In the genomic region with DNA sequence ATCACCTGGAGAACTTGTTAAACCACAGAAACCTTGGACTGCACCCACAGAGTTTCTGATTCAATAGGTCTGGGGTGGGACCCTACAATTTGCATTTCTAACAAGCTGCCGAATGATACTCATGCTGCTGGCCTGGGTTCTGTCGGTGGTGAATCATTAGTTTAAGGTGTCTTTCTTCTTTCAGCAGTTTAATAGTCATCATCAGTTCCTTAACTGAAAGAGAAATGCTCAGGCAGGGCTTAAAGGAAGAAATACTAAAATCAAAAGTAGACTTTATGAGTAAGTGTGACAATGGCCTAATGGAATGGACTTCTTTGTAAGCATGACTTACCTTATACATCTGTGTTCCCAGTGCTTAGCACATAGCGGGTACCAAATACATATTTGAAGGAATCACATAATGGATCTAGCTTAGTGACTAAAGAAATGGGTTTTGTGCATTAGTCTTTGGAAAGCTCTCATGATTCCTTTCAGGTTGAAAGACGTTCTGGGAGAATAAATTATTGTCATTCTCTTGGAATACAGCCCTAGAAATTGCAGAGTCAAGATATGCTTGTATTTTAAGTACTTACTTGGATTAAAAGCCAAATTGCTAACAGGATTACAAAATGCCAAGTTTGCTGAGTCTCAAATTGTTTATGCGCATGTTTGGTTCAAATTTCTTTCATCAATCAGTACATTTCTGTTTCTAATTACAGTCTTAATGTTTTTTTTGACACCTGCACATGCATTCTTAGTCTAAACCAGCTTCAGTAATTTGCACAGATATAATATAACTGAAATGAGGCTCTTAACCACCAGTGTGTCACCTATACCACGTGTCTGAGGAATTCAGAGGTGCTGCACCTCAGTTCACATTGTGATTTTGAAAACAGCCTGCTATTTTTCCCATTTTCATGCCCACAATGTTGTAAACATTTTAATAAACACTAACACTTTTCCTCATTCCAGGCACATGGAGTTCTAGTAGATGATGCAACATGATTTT, we compare ENCODE assay signal across 20 cellular contexts.
DNase-seq lines count a peak whose midpoint lies in the region; ATAC-seq lines count a peak whose summit lies in the region.
"Had no signal": no experiment of that assay in that cellular context is flagged by ENCODE, and none has a peak within 500 bp of the region (broad histone marks: within the 10 kb centered on the region; RNA-seq: fewer than 3 reads in every experiment).

No MANE protein-coding gene starts in this region.

- peaks cover 10% of the 10 kb centered on the region for H3K27me3 Mint-ChIP-seq in activated T-cell treated with anti-CD3 and anti-CD28 coated beads, Interleukin-2, amount 50 U/mL, for 24 hours
- H3K27me3 Mint-ChIP-seq in activated naive CD8-positive, alpha-beta T cell treated with anti-CD3 and anti-CD28 coated beads for 36 hours = peaks cover 4% of the 10 kb centered on the region
- H3K27me3 Mint-ChIP-seq: stimulated activated naive CD8-positive, alpha-beta T cell treated with anti-CD3 and anti-CD28 coated beads, Interleukin-15, Interleukin-2, amounts not matched to agents 100 ng/mL and 50 ng/mL, for 24 hours had no signal

- peak; percentile 53 for ATAC-seq in HG02588 (IDR thresholded peaks at IDR 0.05; ENCODE audit: unreplicated experiment)
- no peak for ATAC-seq in GM19023 (IDR thresholded peaks at IDR 0.05; ENCODE audit: unreplicated experiment)
- ATAC-seq: pancreas, SK-N-SH treated with all-trans-retinoic acid at 6 μM for 48 hours had no signal

- H3K27ac Mint-ChIP-seq in activated T-cell treated with anti-CD3 and anti-CD28 coated beads, Interleukin-2, amount 50 U/mL, for 24 hours = no peak overlapping the region
- H3K27ac Mint-ChIP-seq in activated naive CD8-positive, alpha-beta T cell treated with anti-CD3 and anti-CD28 coated beads for 36 hours = no peak overlapping the region
- H3K27ac Mint-ChIP-seq: activated naive CD4-positive, alpha-beta T cell treated with anti-CD3 and anti-CD28 coated beads for 36 hours; stimulated activated naive CD8-positive, alpha-beta T cell treated with anti-CD3 and anti-CD28 coated beads, Interleukin-15, Interleukin-2, amounts not matched to agents 100 ng/mL and 50 ng/mL, for 24 hours had no signal

- no peak overlapping the region for H3K4me3 Mint-ChIP-seq in activated T-cell treated with anti-CD3 and anti-CD28 coated beads, Interleukin-2, amount 50 U/mL, for 24 hours
- H3K4me3 Mint-ChIP-seq in activated naive CD8-positive, alpha-beta T cell treated with anti-CD3 and anti-CD28 coated beads for 36 hours = no peak overlapping the region
- H3K4me3 Mint-ChIP-seq: activated naive CD4-positive, alpha-beta T cell treated with anti-CD3 and anti-CD28 coated beads for 36 hours; stimulated activated naive CD8-positive, alpha-beta T cell treated with anti-CD3 and anti-CD28 coated beads, Interleukin-15, Interleukin-2, amounts not matched to agents 100 ng/mL and 50 ng/mL, for 24 hours had no signal

- peak; percentile 16 for DNase-seq in activated T-cell treated with anti-CD3 and anti-CD28 coated beads for 48 hours (ENCODE audit: low read depth)
- DNase-seq in activated T-cell treated with anti-CD3 and anti-CD28 coated beads, Interleukin-2, amount 50 U/mL, for 24 hours = no peak
- peak; percentile 7 for DNase-seq in activated naive CD8-positive, alpha-beta T cell treated with anti-CD3 and anti-CD28 coated beads for 36 hours
- DNase-seq in renal cortical epithelial cell (ENCODE audit: low read depth) = peak; percentile 2
- no peak for DNase-seq in amniotic stem cell (lab: John Stamatoyannopoulos, UW)
- no peak for DNase-seq in dermis blood vessel endothelial cell
- DNase-seq: activated naive CD4-positive, alpha-beta T cell treated with anti-CD3 and anti-CD28 coated beads for 36 hours; Caco-2; effector CD4-positive, alpha-beta T cell; foreskin melanocyte; GDM1; left ventricle myocardium inferior; NCI-H187 treated with DMSO at 0.1 percent for 48 hours; NCI-H510A; pancreas; PC-9 had no signal

- H3K9me3 Mint-ChIP-seq in activated T-cell treated with anti-CD3 and anti-CD28 coated beads, Interleukin-2, amount 50 U/mL, for 24 hours = no peaks in the 10 kb centered on the region
- H3K9me3 Mint-ChIP-seq in activated naive CD8-positive, alpha-beta T cell treated with anti-CD3 and anti-CD28 coated beads for 36 hours = no peaks in the 10 kb centered on the region
- H3K9me3 Mint-ChIP-seq: activated naive CD4-positive, alpha-beta T cell treated with anti-CD3 and anti-CD28 coated beads for 36 hours had no signal

- peaks cover 19% of the 10 kb centered on the region for H3K4me1 Mint-ChIP-seq in activated T-cell treated with anti-CD3 and anti-CD28 coated beads, Interleukin-2, amount 50 U/mL, for 24 hours (ENCODE audit: low read depth)
- no peaks in the 10 kb centered on the region for H3K4me1 Mint-ChIP-seq in activated naive CD8-positive, alpha-beta T cell treated with anti-CD3 and anti-CD28 coated beads for 36 hours

- no peaks in the 10 kb centered on the region for H3K36me3 Mint-ChIP-seq in activated T-cell treated with anti-CD3 and anti-CD28 coated beads, Interleukin-2, amount 50 U/mL, for 24 hours (ENCODE audit: low read depth)
- H3K36me3 Mint-ChIP-seq in activated naive CD8-positive, alpha-beta T cell treated with anti-CD3 and anti-CD28 coated beads for 36 hours = peaks cover 1% of the 10 kb centered on the region

Comparison
In these comparisons a context has a peak if more than half of its experiments do, and no peak if none do; other contexts are left out.
1. DNase-seq: peak in activated T-cell treated with anti-CD3 and anti-CD28 coated beads for 48 hours (single experiment), activated naive CD8-positive, alpha-beta T cell treated with anti-CD3 and anti-CD28 coated beads for 36 hours (single experiment) and renal cortical epithelial cell (single experiment); none in activated T-cell treated with anti-CD3 and anti-CD28 coated beads, Interleukin-2, amount 50 U/mL, for 24 hours (single experiment), amniotic stem cell (single experiment) and dermis blood vessel endothelial cell (single experiment).